ENCODE assay signal across 28 cellular contexts in the genomic region with DNA sequence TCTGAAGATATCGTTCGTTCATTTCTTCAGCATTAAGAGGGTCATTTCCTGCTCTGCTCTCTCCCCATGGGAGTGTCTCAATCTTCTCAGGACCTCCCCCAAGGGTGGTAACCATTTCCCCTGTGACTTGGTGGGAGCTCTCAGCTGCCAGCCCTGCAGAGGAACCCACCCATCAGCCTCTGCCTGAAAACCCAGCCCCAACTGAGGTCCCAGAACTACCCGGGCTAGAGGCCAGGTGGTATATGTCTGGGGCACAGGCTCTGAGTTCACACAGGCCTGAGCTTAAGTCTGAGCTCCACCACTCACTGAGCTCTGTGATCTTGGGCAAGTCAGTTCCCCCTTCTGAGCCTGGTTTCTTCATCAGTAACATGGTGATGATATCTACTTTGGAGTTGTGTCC. TPM values are rescaled to one million over a fixed set of nuclear protein-coding genes. Genes with fewer than 3 reads are reported as not detected.
"Had no signal": no experiment of that assay in that cellular context is flagged by ENCODE, and none has a peak within 500 bp of the region (broad histone marks: within the 10 kb centered on the region; RNA-seq: fewer than 3 reads in every experiment).

No MANE protein-coding gene starts in this region.

- H3K27me3 ChIP-seq: adrenal gland, right atrium auricular region had no signal

- H3K27ac Mint-ChIP-seq: memory B cell; stimulated activated memory B cell treated with anti-CD40 and anti-IgM and Interleukin-4, amounts not matched to agents 10 μg/mL and 1 μg/mL and 100 μg/mL, for 72 hours had no signal

- H3K9me3 Mint-ChIP-seq: activated naive CD4-positive, alpha-beta T cell treated with anti-CD3 and anti-CD28 coated beads, Interleukin-2, amount 50 U/mL, for 72 hours; memory B cell; neural crest cell; stimulated activated memory B cell treated with anti-CD40 and anti-IgM and Interleukin-4, amounts not matched to agents 10 μg/mL and 1 μg/mL and 100 μg/mL, for 72 hours had no signal

- H3K4me3 ChIP-seq: adrenal gland, esophagus muscularis mucosa, heart right ventricle, mucosa of descending colon, prostate gland, right atrium auricular region, thoracic aorta had no signal

- H3K9me3 ChIP-seq: adrenal gland, esophagus muscularis mucosa, heart right ventricle, mucosa of descending colon, prostate gland, right atrium auricular region, thoracic aorta had no signal

- ATAC-seq: activated naive CD4-positive, alpha-beta T cell treated with anti-CD3 and anti-CD28 coated beads, Interleukin-2, amount 50 U/mL, for 72 hours; heart right ventricle; left ventricle myocardium superior; mucosa of descending colon; stimulated activated memory B cell treated with anti-CD40 and anti-IgM and Interleukin-4, amounts not matched to agents 10 μg/mL and 1 μg/mL and 100 μg/mL, for 72 hours had no signal

- H3K36me3 Mint-ChIP-seq: activated naive CD4-positive, alpha-beta T cell treated with anti-CD3 and anti-CD28 coated beads, Interleukin-2, amount 50 U/mL, for 72 hours; memory B cell; naive B cell; stimulated activated memory B cell treated with anti-CD40 and anti-IgM and Interleukin-4, amounts not matched to agents 10 μg/mL and 1 μg/mL and 100 μg/mL, for 72 hours had no signal

- H3K4me1 Mint-ChIP-seq: neural crest cell had no signal

- H3K4me1 ChIP-seq: adrenal gland, prostate gland had no signal

- H3K27ac ChIP-seq: adrenal gland, esophagus muscularis mucosa, heart right ventricle, prostate gland, right atrium auricular region, thoracic aorta, VCaP had no signal

- H3K4me3 Mint-ChIP-seq: memory B cell; naive B cell; neural crest cell; stimulated activated memory B cell treated with anti-CD40 and anti-IgM and Interleukin-4, amounts not matched to agents 10 μg/mL and 1 μg/mL and 100 μg/mL, for 72 hours had no signal

- H3K36me3 ChIP-seq: adrenal gland, esophagus muscularis mucosa, heart right ventricle, prostate gland, right atrium auricular region, thoracic aorta had no signal

- DNase-seq: activated CD4-positive, alpha-beta T cell treated with anti-CD3 and anti-CD28 coated beads, Interleukin-2, amount 50 U/mL, for 1 hour; activated CD8-positive, alpha-beta memory T cell treated with anti-CD3 and anti-CD28 coated beads for 24 hours; activated CD8-positive, alpha-beta memory T cell treated with anti-CD3 and anti-CD28 coated beads, Interleukin-2, amount 50 U/mL, for 48 hours; activated gamma-delta T cell treated with Interleukin-2 at 50 U/mL for 16 hours; activated T-cell treated with anti-CD3 and anti-CD28 coated beads, Interleukin-2, amount 50 U/mL, for 48 hours; dermis blood vessel endothelial cell; effector memory CD4-positive, alpha-beta T cell; heart right ventricle; left ventricle myocardium superior; mucosa of descending colon; naive B cell; small intestine; stimulated activated CD4-positive, alpha-beta T cell treated with anti-CD3 and anti-CD28 coated beads, Interleukin-4, amount 100 ng/mL, for 4 hours; T-helper 2 cell had no signal

RNA-seq across cellular contexts. Expression of gene ATP2B2, which starts 10.0 kb away (rescaled TPM):
- total RNA-seq: activated naive CD4-positive, alpha-beta T cell treated with anti-CD3 and anti-CD28 coated beads, Interleukin-2, amount 50 U/mL, for 72 hours; dermis blood vessel endothelial cell; endothelial cell of umbilical vein; kidney epithelial cell; left ventricle myocardium superior; osteoblast; thoracic aorta; ureter had no signal
- polyA plus RNA-seq: endothelial cell of umbilical vein had no signal
